ENCODE assay signal across 12 cellular contexts in the genomic region with DNA sequence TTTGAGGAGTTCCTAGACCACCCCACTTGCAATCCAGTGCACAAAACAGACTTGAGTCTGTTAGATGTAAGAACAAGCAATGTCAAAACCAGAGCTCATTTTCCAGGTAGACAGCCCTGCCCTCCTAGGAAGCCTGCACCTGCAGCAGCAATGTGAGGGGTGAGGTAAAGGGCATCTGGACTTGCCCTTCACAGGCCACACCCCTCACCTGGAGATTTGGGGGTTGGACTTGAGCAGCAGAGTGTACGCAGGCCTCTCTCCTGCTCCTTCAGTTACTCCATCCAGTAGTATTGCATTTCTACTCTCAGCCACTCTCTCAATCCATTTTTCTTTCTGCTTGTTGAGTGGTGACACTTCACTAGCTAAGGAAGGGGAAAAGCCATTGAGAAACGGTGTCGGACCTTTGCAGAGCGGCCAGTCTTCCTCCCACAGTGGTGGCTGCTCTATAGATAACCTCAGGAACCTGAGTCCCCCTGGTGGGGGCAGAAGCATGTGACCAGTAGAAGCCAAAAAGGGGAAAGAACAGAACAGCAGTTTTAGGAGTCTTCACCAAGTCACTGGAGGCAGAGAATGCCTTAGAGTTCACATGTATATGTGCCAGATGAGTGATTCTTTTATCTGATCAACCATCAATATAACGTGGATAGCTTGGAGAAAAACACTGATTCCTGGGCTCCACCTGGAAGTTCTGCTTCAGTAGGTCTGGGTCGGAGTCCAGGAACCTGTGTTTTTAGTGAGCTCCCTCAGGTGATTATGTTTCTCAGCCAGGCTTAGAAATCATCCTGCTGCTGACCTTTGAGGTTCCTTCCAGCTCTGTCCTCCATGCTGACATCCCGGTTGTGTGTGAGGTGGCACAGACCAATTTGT. TPM values are rescaled to one million over a fixed set of nuclear protein-coding genes. Genes with fewer than 3 reads are reported as not detected.
A peak's percentile ranks its signal among the peaks of the same experiment; 100 is the strongest.
DNase-seq lines count a peak whose midpoint lies in the region; ATAC-seq and TF ChIP-seq lines count a peak whose summit lies in the region.
"Had no signal": no experiment of that assay in that cellular context is flagged by ENCODE, and none has a peak within 500 bp of the region (broad histone marks: within the 10 kb centered on the region; RNA-seq: fewer than 3 reads in every experiment).

No MANE protein-coding gene starts in this region.

- CTCF ChIA-PET in Caco-2 (lab: Charles Lee) (interaction anchor here (0.6 to 1.6 kb wide), 2 partner anchors 86 to 292 kb away, joined by 6 read pairs; no protein-coding TSS in a partner anchor), WTC11 (lab: Charles Lee) (interaction anchor here (0.6 to 4.8 kb wide), 11 partner anchors 9 to 1547 kb away, joined by 3 to 31 read pairs (median 3); no protein-coding TSS in a partner anchor)

- H3K4me3 Mint-ChIP-seq in Caco-2 (ENCODE audit: unreplicated experiment): no peak overlapping the region
- no peak overlapping the region for H3K4me3 Mint-ChIP-seq in HFFc6
- no peak overlapping the region for H3K4me3 Mint-ChIP-seq in WTC11
- no peak overlapping the region for H3K4me3 Mint-ChIP-seq in naive B cell
- no peak overlapping the region for H3K4me3 Mint-ChIP-seq in stimulated activated memory B cell treated with anti-CD40 and anti-IgM and Interleukin-4, amounts not matched to agents 10 μg/mL and 1 μg/mL and 100 μg/mL, for 72 hours
- H3K4me3 Mint-ChIP-seq: activated T-cell treated with anti-CD3 and anti-CD28 coated beads, Interleukin-2, amount 50 U/mL, for 24 hours had no signal

- H3K27ac Mint-ChIP-seq in Caco-2 (ENCODE audit: unreplicated experiment) (no peak overlapping the region), HFFc6 (no peak overlapping the region), WTC11 (0 out of 2 replicates have a peak overlapping the region, but pooled peaks have one; percentile 6), naive B cell (peak overlapping the region in 3 of 6 donors; percentile 9 to 83 (median 47))
- no peak overlapping the region for H3K27ac Mint-ChIP-seq in stimulated activated memory B cell treated with anti-CD40 and anti-IgM and Interleukin-4, amounts not matched to agents 10 μg/mL and 1 μg/mL and 100 μg/mL, for 72 hours
- H3K27ac Mint-ChIP-seq: activated T-cell treated with anti-CD3 and anti-CD28 coated beads, Interleukin-2, amount 50 U/mL, for 24 hours had no signal

- no TSS peak for BruUV-seq in Caco-2 (replicated peaks; lab: Mats Ljungman, UMichigan)

- peaks cover 5% of the 10 kb centered on the region; the same call in 1 of the 2 replicates for H3K36me3 ChIP-seq in Caco-2 (ENCODE audit: control insufficient read depth, insufficient read depth, low read length)

- no peak overlapping the region for H3K4me3 ChIP-seq in Caco-2 (ENCODE audit: low read depth, low read length)

- H3K4me1 Mint-ChIP-seq in Caco-2 (ENCODE audit: low read depth, unreplicated experiment) (peaks cover 17% of the 10 kb centered on the region), HFFc6 (ENCODE audit: low read depth) (peaks cover 11% of the 10 kb centered on the region), WTC11 (peaks cover 7% of the 10 kb centered on the region; the same call in 1 of the 2 replicates), naive B cell (no peaks in the 10 kb centered on the region)
- H3K4me1 Mint-ChIP-seq in stimulated activated memory B cell treated with anti-CD40 and anti-IgM and Interleukin-4, amounts not matched to agents 10 μg/mL and 1 μg/mL and 100 μg/mL, for 72 hours: no peaks in the 10 kb centered on the region

- no peaks in the 10 kb centered on the region for H3K9me3 ChIP-seq in Caco-2

- no peaks in the 10 kb centered on the region for H3K27me3 Mint-ChIP-seq in Caco-2 (ENCODE audit: insufficient read depth, unreplicated experiment)
- no peaks in the 10 kb centered on the region for H3K27me3 Mint-ChIP-seq in HFFc6 (ENCODE audit: insufficient read depth)
- no peaks in the 10 kb centered on the region for H3K27me3 Mint-ChIP-seq in WTC11 (ENCODE audit: low read depth)
- no peaks in the 10 kb centered on the region for H3K27me3 Mint-ChIP-seq in naive B cell
- no peaks in the 10 kb centered on the region for H3K27me3 Mint-ChIP-seq in stimulated activated memory B cell treated with anti-CD40 and anti-IgM and Interleukin-4, amounts not matched to agents 10 μg/mL and 1 μg/mL and 100 μg/mL, for 72 hours
- H3K27me3 Mint-ChIP-seq: activated T-cell treated with anti-CD3 and anti-CD28 coated beads, Interleukin-2, amount 50 U/mL, for 24 hours had no signal

- TF ChIP-seq CTCF in Caco-2 (IDR thresholded peaks at IDR 0.05; ENCODE audit: insufficient read depth in 1 of 2, low read depth in 1 of 2, low read length in 1 of 2, severe bottlenecking in 1 of 2, unreplicated experiment in 1 of 2) (peak; percentile 54 to 64), HFFc6 (IDR thresholded peaks at IDR 0.05) (peak; percentile 35), WTC11 (IDR thresholded peaks at IDR 0.05) (no peak)

- POLR2A ChIA-PET in Caco-2 (lab: Charles Lee): interaction anchor here (0.5 kb wide), 1 partner anchor 96 kb away, joined by 3 read pairs; a partner anchor contains a TSS
- POLR2A ChIA-PET in WTC11 (lab: Charles Lee): no interaction called here

- H3K36me3 Mint-ChIP-seq in Caco-2 (ENCODE audit: insufficient read depth, unreplicated experiment) (peaks cover 76% of the 10 kb centered on the region), HFFc6 (ENCODE audit: low read depth) (peaks cover 18% of the 10 kb centered on the region), WTC11 (peaks cover 30% of the 10 kb centered on the region), naive B cell (peaks cover 8 to 19% of the 10 kb centered on the region in 2 donors)
- H3K36me3 Mint-ChIP-seq in stimulated activated memory B cell treated with anti-CD40 and anti-IgM and Interleukin-4, amounts not matched to agents 10 μg/mL and 1 μg/mL and 100 μg/mL, for 72 hours: peaks cover 40% of the 10 kb centered on the region

- H3K9me3 Mint-ChIP-seq in Caco-2 (ENCODE audit: unreplicated experiment) (no peaks in the 10 kb centered on the region), HFFc6 (no peaks in the 10 kb centered on the region), WTC11 (no peaks in the 10 kb centered on the region), naive B cell (no peaks in the 10 kb centered on the region)
- H3K9me3 Mint-ChIP-seq in stimulated activated memory B cell treated with anti-CD40 and anti-IgM and Interleukin-4, amounts not matched to agents 10 μg/mL and 1 μg/mL and 100 μg/mL, for 72 hours: no peaks in the 10 kb centered on the region
- H3K9me3 Mint-ChIP-seq: activated T-cell treated with anti-CD3 and anti-CD28 coated beads, Interleukin-2, amount 50 U/mL, for 24 hours had no signal

- no peaks in the 10 kb centered on the region for H3K27me3 ChIP-seq in Caco-2 (replicated peaks; ENCODE audit: control insufficient read depth, insufficient read depth, low read length)

- ATAC-seq in WTC11 (peak; percentile 86), naive B cell (ENCODE audit: low read depth in 2 of 2) (peak; percentile 21 to 34), HG02678 (IDR thresholded peaks at IDR 0.05; ENCODE audit: unreplicated experiment) (no peak)
- ATAC-seq in stimulated activated memory B cell treated with anti-CD40 and anti-IgM and Interleukin-4, amounts not matched to agents 10 μg/mL and 1 μg/mL and 100 μg/mL, for 72 hours: no peak

- intact Hi-C loops in Caco-2 (cut with micrococcal nuclease; ENCODE audit: unreplicated experiment): no loop called here

- peak in 1 of 2 experiments; percentile 57 for DNase-seq in Caco-2
- DNase-seq in HFFc6: no peak
- peak; percentile 37 for DNase-seq in WTC11 (ENCODE audit: low spot score)
- no peak for DNase-seq in naive B cell
- no peak for DNase-seq in glomerular visceral epithelial cell (ENCODE audit: extremely low spot score)
- DNase-seq in DMS53 treated with DMSO at 0.1 percent for 48 hours (lab: John Stamatoyannopoulos, UW; ENCODE audit: unreplicated experiment): no peak
- DNase-seq: activated CD4-positive, alpha-beta T cell treated with anti-CD3 and anti-CD28 coated beads for 1 hour; activated T-cell treated with anti-CD3 and anti-CD28 coated beads, Interleukin-2, amount 50 U/mL, for 24 hours; KG1; stimulated activated CD8-positive, alpha-beta memory T cell treated with anti-CD3 and anti-CD28 coated beads, Interleukin-4, amount 100 ng/mL, for 48 hours had no signal

- H3K4me1 ChIP-seq in Caco-2: peaks cover 12% of the 10 kb centered on the region

TF ChIP-seq in WTC11, 78 proteins besides CTCF, POLR2A, EP300 and RAD21 (continues in another document):
- TF ChIP-seq, protein P1, sequence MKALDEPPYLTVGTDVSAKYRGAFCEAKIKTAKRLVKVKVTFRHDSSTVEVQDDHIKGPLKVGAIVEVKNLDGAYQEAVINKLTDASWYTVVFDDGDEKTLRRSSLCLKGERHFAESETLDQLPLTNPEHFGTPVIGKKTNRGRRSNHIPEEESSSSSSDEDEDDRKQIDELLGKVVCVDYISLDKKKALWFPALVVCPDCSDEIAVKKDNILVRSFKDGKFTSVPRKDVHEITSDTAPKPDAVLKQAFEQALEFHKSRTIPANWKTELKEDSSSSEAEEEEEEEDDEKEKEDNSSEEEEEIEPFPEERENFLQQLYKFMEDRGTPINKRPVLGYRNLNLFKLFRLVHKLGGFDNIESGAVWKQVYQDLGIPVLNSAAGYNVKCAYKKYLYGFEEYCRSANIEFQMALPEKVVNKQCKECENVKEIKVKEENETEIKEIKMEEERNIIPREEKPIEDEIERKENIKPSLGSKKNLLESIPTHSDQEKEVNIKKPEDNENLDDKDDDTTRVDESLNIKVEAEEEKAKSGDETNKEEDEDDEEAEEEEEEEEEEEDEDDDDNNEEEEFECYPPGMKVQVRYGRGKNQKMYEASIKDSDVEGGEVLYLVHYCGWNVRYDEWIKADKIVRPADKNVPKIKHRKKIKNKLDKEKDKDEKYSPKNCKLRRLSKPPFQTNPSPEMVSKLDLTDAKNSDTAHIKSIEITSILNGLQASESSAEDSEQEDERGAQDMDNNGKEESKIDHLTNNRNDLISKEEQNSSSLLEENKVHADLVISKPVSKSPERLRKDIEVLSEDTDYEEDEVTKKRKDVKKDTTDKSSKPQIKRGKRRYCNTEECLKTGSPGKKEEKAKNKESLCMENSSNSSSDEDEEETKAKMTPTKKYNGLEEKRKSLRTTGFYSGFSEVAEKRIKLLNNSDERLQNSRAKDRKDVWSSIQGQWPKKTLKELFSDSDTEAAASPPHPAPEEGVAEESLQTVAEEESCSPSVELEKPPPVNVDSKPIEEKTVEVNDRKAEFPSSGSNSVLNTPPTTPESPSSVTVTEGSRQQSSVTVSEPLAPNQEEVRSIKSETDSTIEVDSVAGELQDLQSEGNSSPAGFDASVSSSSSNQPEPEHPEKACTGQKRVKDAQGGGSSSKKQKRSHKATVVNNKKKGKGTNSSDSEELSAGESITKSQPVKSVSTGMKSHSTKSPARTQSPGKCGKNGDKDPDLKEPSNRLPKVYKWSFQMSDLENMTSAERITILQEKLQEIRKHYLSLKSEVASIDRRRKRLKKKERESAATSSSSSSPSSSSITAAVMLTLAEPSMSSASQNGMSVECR (CRISPR knock-in tag; IDR thresholded peaks at IDR 0.05; ENCODE audit: borderline replicate concordance): no peak

RNA-seq across cellular contexts. Expression of a gene that starts 28.0 kb away (rescaled TPM):
- total RNA-seq in Caco-2 (2022): 78.8 and 83.2 TPM in 2 replicates
- 10 to 100 TPM; 25.4 to 28.3 (median 26.2) TPM for total RNA-seq in HFFc6 (2021; fragmentation: NEBNext Ultra II Directional; extraction: Animal tissue kit (Norgen Biotek cat#: 25700))
- 17.3 to 20.9 TPM (median 17.7 TPM) in 3 replicates for total RNA-seq in WTC11 (2021)
- polyA plus RNA-seq in naive B cell (ENCODE audit: low read depth in 6 of 6): 10 to 100 TPM in 4 of 6 donors, 1 to 10 TPM in 2; 3.9 to 18.4 (median 12.1) TPM

Comparison
In these comparisons a context has a peak if more than half of its experiments do, and no peak if none do; other contexts are left out.
1. ATAC-seq: peak in WTC11 (single experiment) and naive B cell (2 of 2); none in stimulated activated memory B cell treated with anti-CD40 and anti-IgM and Interleukin-4, amounts not matched to agents 10 μg/mL and 1 μg/mL and 100 μg/mL, for 72 hours (single experiment) and HG02678 (single experiment).